In genomic region chr9:129005336-129005997, GRCh38 we compare ENCODE assay signal across 2 cellular contexts.
TF ChIP-seq lines count a peak whose summit lies in the region.

No MANE protein-coding gene starts in this region.

TF ChIP-seq in A549, 52 proteins besides CTCF, POLR2A, EP300 and RAD21:
- no peak for TF ChIP-seq BCL3 (IDR thresholded peaks at IDR 0.05)
- TF ChIP-seq ELK1 (IDR thresholded peaks at IDR 0.05; ENCODE audit: low read depth, low read length): no peak
- no peak for TF ChIP-seq TFCP2L1 (CRISPR knock-in tag; IDR thresholded peaks at IDR 0.05)
- TF ChIP-seq POLR2AphosphoS2 (conservative IDR thresholded peaks at IDR 0.05; ENCODE audit: low read length): peak; percentile 52; the same call in 1 of the 2 replicates
- no peak for TF ChIP-seq JUN (IDR thresholded peaks at IDR 0.05)

TF ChIP-seq in K562, 482 proteins besides CTCF, POLR2A, EP300 and RAD21:
- TF ChIP-seq SUPT5H (IDR thresholded peaks at IDR 0.05) (peak; percentile 46; the same call in 1 of the 2 replicates), ZNF551 (CRISPR knock-in tag; IDR thresholded peaks at IDR 0.05) (no peak), POLR2G (IDR thresholded peaks at IDR 0.05; ENCODE audit: low read depth, low read length) (peak; percentile 61), CHAMP1 (IDR thresholded peaks at IDR 0.05) (no peak), RBM22 (IDR thresholded peaks at IDR 0.05; ENCODE audit: low read depth, low read length, poor library complexity, severe bottlenecking) (peak; percentile 62), POLR2AphosphoS2 (IDR thresholded peaks at IDR 0.05; ENCODE audit: low read length) (0 out of 2 replicates have a peak, but pooled peaks have one; percentile 52)
